ENCODE assay signal across 8 cellular contexts in genomic region chr11:35142481-35143207, GRCh38. TPM values are rescaled to one million over a fixed set of nuclear protein-coding genes. Genes with fewer than 3 reads are reported as not detected.
A peak's percentile ranks its signal among the peaks of the same experiment; 100 is the strongest.
DNase-seq lines count a peak whose midpoint lies in the region; ATAC-seq, FAIRE-seq and TF ChIP-seq lines count a peak whose summit lies in the region.

No MANE protein-coding gene starts in this region.

- H3K9me3 ChIP-seq in hepatocyte (ENCODE audit: low read depth), result no peaks in the 10 kb centered on the region

- FAIRE-seq in HTR-8/SVneo (lab: Jason Lieb, UNC), result no peak

- H3K27ac Mint-ChIP-seq in stimulated activated naive CD8-positive, alpha-beta T cell treated with anti-CD3 and anti-CD28 coated beads, Interleukin-15, Interleukin-2, amounts not matched to agents 100 ng/mL and 50 ng/mL, for 24 hours, result peak overlapping the region; percentile 78

- no peak overlapping the region for H3K4me2 ChIP-seq in hepatocyte

- H3K4me1 ChIP-seq in hepatocyte (ENCODE audit: insufficient read depth), result no peaks in the 10 kb centered on the region

- no peak overlapping the region for H2AFZ ChIP-seq in hepatocyte

- H4K20me1 ChIP-seq in hepatocyte (ENCODE audit: insufficient read depth, poor library complexity, severe bottlenecking), result no peaks in the 10 kb centered on the region

- H3K36me3 Mint-ChIP-seq in stimulated activated naive CD8-positive, alpha-beta T cell treated with anti-CD3 and anti-CD28 coated beads, Interleukin-15, Interleukin-2, amounts not matched to agents 100 ng/mL and 50 ng/mL, for 24 hours (ENCODE audit: low read depth), result peaks cover 51% of the 10 kb centered on the region

- H3K27ac ChIP-seq in hepatocyte, result no peak overlapping the region

- WGBS in hepatocyte (ENCODE audit: low lambda C conversion rate, missing lambda C conversion rate), result 88% methylated on average over 3 of the region's 3 CpGs

- H3K27me3 Mint-ChIP-seq in stimulated activated naive CD8-positive, alpha-beta T cell treated with anti-CD3 and anti-CD28 coated beads, Interleukin-15, Interleukin-2, amounts not matched to agents 100 ng/mL and 50 ng/mL, for 24 hours, result no peaks in the 10 kb centered on the region

- H3K36me3 ChIP-seq in hepatocyte (replicated peaks; ENCODE audit: insufficient read depth, low read depth), result no peaks in the 10 kb centered on the region

- ATAC-seq in stimulated activated naive CD8-positive, alpha-beta T cell treated with anti-CD3 and anti-CD28 coated beads, Interleukin-15, Interleukin-2, amounts not matched to agents 100 U/mL and 50 U/mL, for 24 hours, result no peak
- ATAC-seq in GM21447 (IDR thresholded peaks at IDR 0.05; ENCODE audit: unreplicated experiment) (no peak), HG02870 (IDR thresholded peaks at IDR 0.05; ENCODE audit: unreplicated experiment) (no peak)

- H3K4me3 Mint-ChIP-seq in stimulated activated naive CD8-positive, alpha-beta T cell treated with anti-CD3 and anti-CD28 coated beads, Interleukin-15, Interleukin-2, amounts not matched to agents 100 ng/mL and 50 ng/mL, for 24 hours, result peak overlapping the region; percentile 96

- peak; percentile 26 for TF ChIP-seq CTCF in hepatocyte (IDR thresholded peaks at IDR 0.05; ENCODE audit: poor library complexity)

- peaks cover 28% of the 10 kb centered on the region for H3K27me3 ChIP-seq in hepatocyte

- no peak for DNase-seq in stimulated activated naive CD8-positive, alpha-beta T cell treated with anti-CD3 and anti-CD28 coated beads, Interleukin-15, Interleukin-2, amounts not matched to agents 100 U/mL and 50 U/mL, for 24 hours
- peak; percentile 50 for DNase-seq in activated T-cell treated with anti-CD3 and anti-CD28 coated beads, Interleukin-2, amount 50 U/mL, for 1 hour
- peak; percentile 48 for DNase-seq in hepatocyte (ENCODE audit: low spot score)
- DNase-seq in HTR-8/SVneo (ENCODE audit: insufficient read length, low spot score), result no peak
- DNase-seq in NCI-H82 (lab: John Stamatoyannopoulos, UW), result no peak

- H3K79me2 ChIP-seq in hepatocyte, result no peaks in the 10 kb centered on the region

- H3K4me1 Mint-ChIP-seq in stimulated activated naive CD8-positive, alpha-beta T cell treated with anti-CD3 and anti-CD28 coated beads, Interleukin-15, Interleukin-2, amounts not matched to agents 100 ng/mL and 50 ng/mL, for 24 hours (ENCODE audit: low read depth), result peaks cover 77% of the 10 kb centered on the region

- no peak overlapping the region for H3K4me3 ChIP-seq in hepatocyte

- H3K9me2 ChIP-seq in hepatocyte (replicated peaks; ENCODE audit: insufficient read depth), result no peaks in the 10 kb centered on the region

- no peaks in the 10 kb centered on the region for H3K9me3 Mint-ChIP-seq in stimulated activated naive CD8-positive, alpha-beta T cell treated with anti-CD3 and anti-CD28 coated beads, Interleukin-15, Interleukin-2, amounts not matched to agents 100 ng/mL and 50 ng/mL, for 24 hours

RNA-seq across cellular contexts. Expression of gene CD44, which starts 3.7 kb away (rescaled TPM):
- 17.5 and 23.4 TPM in 2 replicates for total RNA-seq in hepatocyte
- 13.7 and 29.5 TPM in 2 replicates for polyA plus RNA-seq in hepatocyte

Comparison
In these comparisons a context has a peak if more than half of its experiments do, and no peak if none do; other contexts are left out.
1. DNase-seq: peak in activated T-cell treated with anti-CD3 and anti-CD28 coated beads, Interleukin-2, amount 50 U/mL, for 1 hour (single experiment) and hepatocyte (single experiment); none in stimulated activated naive CD8-positive, alpha-beta T cell treated with anti-CD3 and anti-CD28 coated beads, Interleukin-15, Interleukin-2, amounts not matched to agents 100 U/mL and 50 U/mL, for 24 hours (single experiment), HTR-8/SVneo (single experiment) and NCI-H82 (single experiment).